In the genomic region with DNA sequence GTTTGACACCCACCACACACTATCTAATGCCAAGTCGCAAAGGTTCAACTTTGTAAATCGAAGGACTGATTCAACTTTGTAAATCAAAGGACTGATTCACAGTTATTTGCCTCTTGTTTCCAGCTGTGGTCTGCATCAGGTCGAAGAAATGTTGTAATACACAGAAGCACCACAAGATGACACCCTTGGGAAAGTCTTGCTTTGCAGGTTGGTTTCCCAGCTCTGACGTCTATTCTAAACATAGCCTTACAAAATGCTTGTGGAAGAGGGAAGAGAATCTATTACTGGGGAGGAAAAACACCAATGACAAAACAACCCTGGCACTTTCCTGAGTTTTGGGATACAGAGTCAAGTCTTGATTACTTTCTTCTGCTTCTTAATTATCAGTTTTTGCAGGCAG, we compare ENCODE assay signal across 8 cellular contexts. TPM values are rescaled to one million over a fixed set of nuclear protein-coding genes. Genes with fewer than 3 reads are reported as not detected.
A peak's percentile ranks its signal among the peaks of the same experiment; 100 is the strongest.
DNase-seq lines count a peak whose midpoint lies in the region; ATAC-seq and TF ChIP-seq lines count a peak whose summit lies in the region.

No MANE protein-coding gene starts in this region.

- H3K4me1 Mint-ChIP-seq in activated T-cell treated with anti-CD3 and anti-CD28 coated beads, Interleukin-2, amount 50 U/mL, for 4 hours (ENCODE audit: low read depth), result no peaks in the 10 kb centered on the region

- H3K27me3 ChIP-seq in HL-60 (ENCODE audit: insufficient read depth, poor library complexity, severe bottlenecking) (peaks cover 4% of the 10 kb centered on the region), neutrophil (no peaks in the 10 kb centered on the region)

- no peak overlapping the region for H3K4me3 Mint-ChIP-seq in activated T-cell treated with anti-CD3 and anti-CD28 coated beads, Interleukin-2, amount 50 U/mL, for 4 hours

- no peaks in the 10 kb centered on the region for H3K36me3 Mint-ChIP-seq in activated T-cell treated with anti-CD3 and anti-CD28 coated beads, Interleukin-2, amount 50 U/mL, for 4 hours (ENCODE audit: insufficient read depth)

- DNase-seq in AG09319 (ENCODE audit: extremely low read depth, low read depth) (peak; percentile 44), GM13977 (ENCODE audit: low spot score) (peak; percentile 66), HL-60 (ENCODE audit: low read depth in 1 of 2, low spot score in 1 of 2) (peak; percentile 21 to 54), NCI-H82 treated with DMSO at 0.1 percent for 48 hours (lab: John Stamatoyannopoulos, UW; ENCODE audit: unreplicated experiment) (peak; percentile 45), fibroblast of the aortic adventitia (ENCODE audit: low read depth) (peak; percentile 87)
- peak; percentile 27 for DNase-seq in activated T-cell treated with anti-CD3 and anti-CD28 coated beads, Interleukin-2, amount 50 U/mL, for 4 hours

- H3K27ac ChIP-seq in HL-60 (replicated peaks) (no peak overlapping the region), neutrophil (no peak overlapping the region)

- TF ChIP-seq CTCF in AG09319 (IDR thresholded peaks at IDR 0.05; ENCODE audit: low read depth, low read length), result peak; percentile 75
- TF ChIP-seq CTCF in GM13977 (IDR thresholded peaks at IDR 0.05; ENCODE audit: extremely low read depth, insufficient read depth, missing control alignments), result peak; percentile 82
- TF ChIP-seq CTCF in HL-60 (IDR thresholded peaks at IDR 0.05; ENCODE audit: insufficient read depth, low read length), result peak; percentile 40
- TF ChIP-seq CTCF in fibroblast of the aortic adventitia (IDR thresholded peaks at IDR 0.05; ENCODE audit: insufficient read depth, low read length), result peak; percentile 80
- TF ChIP-seq CTCF in neutrophil (IDR thresholded peaks at IDR 0.05), result peak; percentile 44

- no peaks in the 10 kb centered on the region for H3K9me3 ChIP-seq in neutrophil

- ATAC-seq in activated T-cell treated with anti-CD3 and anti-CD28 coated beads, Interleukin-2, amount 50 U/mL, for 4 hours, result peak; percentile 58 to 71
- no peak for ATAC-seq in HG03469 (IDR thresholded peaks at IDR 0.05; ENCODE audit: unreplicated experiment)

- no peak overlapping the region for H3K4me3 ChIP-seq in HL-60 (replicated peaks; ENCODE audit: insufficient read depth, low read length)
- no peak overlapping the region for H3K4me3 ChIP-seq in fibroblast of the aortic adventitia (ENCODE audit: low read depth, low read length)
- H3K4me3 ChIP-seq in neutrophil (ENCODE audit: low read depth in 1 of 2, low read length in 1 of 2), result no peak overlapping the region

- no peaks in the 10 kb centered on the region for H3K36me3 ChIP-seq in neutrophil

- in situ Hi-C loops in GM13977 (cut with MboI; ENCODE audit: low pct_unique_long_range_greater_than_20kb, low sequenced_read_pairs, unreplicated experiment), result no loop called here

- peaks cover 5% of the 10 kb centered on the region for H3K27me3 Mint-ChIP-seq in activated T-cell treated with anti-CD3 and anti-CD28 coated beads, Interleukin-2, amount 50 U/mL, for 4 hours (ENCODE audit: low read depth)

- H3K9me3 Mint-ChIP-seq in activated T-cell treated with anti-CD3 and anti-CD28 coated beads, Interleukin-2, amount 50 U/mL, for 4 hours, result no peaks in the 10 kb centered on the region

- no peaks in the 10 kb centered on the region for H3K4me1 ChIP-seq in neutrophil (ENCODE audit: control insufficient read depth in 1 of 2, insufficient read depth in 1 of 2, low read depth in 1 of 2, low read length in 1 of 2)

RNA-seq across cellular contexts. Expression of gene SUPT20HL1, which starts 35.3 kb away (rescaled TPM):
- total RNA-seq in activated T-cell treated with anti-CD3 and anti-CD28 coated beads, Interleukin-2, amount 50 U/mL, for 4 hours, result not detected
- not detected in 2 replicates for total RNA-seq in fibroblast of the aortic adventitia (ENCODE audit: low replicate concordance)

Comparison
In these comparisons a context has a peak if more than half of its experiments do, and no peak if none do; other contexts are left out.
1. DNase-seq: peak in every context shown above with its lines; median percentile 87 in fibroblast of the aortic adventitia; 66 in GM13977; 45 in NCI-H82 treated with DMSO at 0.1 percent for 48 hours; 44 in AG09319; 38 in HL-60; 27 in activated T-cell treated with anti-CD3 and anti-CD28 coated beads, Interleukin-2, amount 50 U/mL, for 4 hours.